ENCODE assay signal across 19 cellular contexts in genomic region chr10:82438277-82438676, GRCh38.
DNase-seq lines count a peak whose midpoint lies in the region; ATAC-seq lines count a peak whose summit lies in the region.
"Had no signal": no experiment of that assay in that cellular context is flagged by ENCODE, and none has a peak within 500 bp of the region (broad histone marks: within the 10 kb centered on the region; RNA-seq: fewer than 3 reads in every experiment).

No MANE protein-coding gene starts in this region.

- no peak overlapping the region for H3K23ac ChIP-seq in mesenchymal stem cell (ENCODE audit: low read length in 2 of 2)

- no peak overlapping the region for H2BK120ac ChIP-seq in mesenchymal stem cell (ENCODE audit: low read depth, low read length)

- no peak overlapping the region for H3K4me2 ChIP-seq in mesenchymal stem cell (ENCODE audit: low read length, poor library complexity, severe bottlenecking)
- H3K4me2 ChIP-seq: A549 had no signal

- H3K14ac ChIP-seq in mesenchymal stem cell (ENCODE audit: low read length in 2 of 2) = no peak overlapping the region

- H2AK5ac ChIP-seq in mesenchymal stem cell (ENCODE audit: low read length, severe bottlenecking) = no peak overlapping the region

- no peak overlapping the region for H3K4ac ChIP-seq in mesenchymal stem cell (ENCODE audit: low read depth in 1 of 2, low read length in 2 of 2)

- H3K4me3 ChIP-seq in SJCRH30 (no peak overlapping the region), mesenchymal stem cell (ENCODE audit: insufficient read depth in 1 of 2, low read depth in 1 of 2, low read length in 2 of 2) (no peak overlapping the region)
- H3K4me3 ChIP-seq: A549, MG63 had no signal

- 69% methylated on average over 1 of the region's 1 CpG for WGBS in mesenchymal stem cell

- no peak overlapping the region for H4K91ac ChIP-seq in mesenchymal stem cell (ENCODE audit: low read length)

- H3K27ac ChIP-seq in SJCRH30 (no peak overlapping the region), mesenchymal stem cell (ENCODE audit: low read length, poor library complexity, severe bottlenecking) (no peak overlapping the region)
- H3K27ac ChIP-seq: A549 had no signal

- no peak overlapping the region for H2BK12ac ChIP-seq in mesenchymal stem cell (ENCODE audit: low read length in 2 of 2)

- no peak overlapping the region for H3K9ac ChIP-seq in mesenchymal stem cell (ENCODE audit: low read length)

- no peak overlapping the region for H2BK5ac ChIP-seq in mesenchymal stem cell (ENCODE audit: low read depth, low read length, poor library complexity, severe bottlenecking)

- DNase-seq in ELF-1 (ENCODE audit: low read depth, low spot score) (peak; percentile 5), SJCRH30 (peak; percentile 13 to 32), mesenchymal stem cell (no peak), left lobe of liver (ENCODE audit: low spot score) (no peak), NCI-H1417 treated with DMSO at 0.1 percent for 48 hours (lab: John Stamatoyannopoulos, UW) (no peak)
- DNase-seq: Caco-2; CD4-positive, alpha-beta memory T cell; DMS153; H7; Kasumi-1; MG63; NCI-H1417; NCI-H187; NCI-H2107; NCI-H774 had no signal

- H3K36me3 ChIP-seq in SJCRH30 (no peaks in the 10 kb centered on the region), mesenchymal stem cell (ENCODE audit: control insufficient read depth in 1 of 2, insufficient read depth in 2 of 2, low read depth in 1 of 2, low read length in 2 of 2) (no peaks in the 10 kb centered on the region)
- H3K36me3 ChIP-seq: MG63 had no signal

- H3K18ac ChIP-seq in mesenchymal stem cell (ENCODE audit: low read depth in 1 of 2, low read length in 2 of 2) = no peak overlapping the region

- no peaks in the 10 kb centered on the region for H3K4me1 ChIP-seq in SJCRH30
- no peaks in the 10 kb centered on the region for H3K4me1 ChIP-seq in mesenchymal stem cell (ENCODE audit: control insufficient read depth, insufficient read depth, low read depth, low read length)
- H3K4me1 ChIP-seq: A549, Caco-2 had no signal

- no peak for ATAC-seq in GM21526 (IDR thresholded peaks at IDR 0.05; ENCODE audit: low FRiP score, unreplicated experiment)
- no peak for ATAC-seq in left lobe of liver
- ATAC-seq in GM21619 (IDR thresholded peaks at IDR 0.05; ENCODE audit: unreplicated experiment) = no peak
- ATAC-seq: A549, Right ventricle myocardium inferior had no signal

- no peaks in the 10 kb centered on the region for H3K79me1 ChIP-seq in mesenchymal stem cell (replicated peaks; ENCODE audit: low read length, poor library complexity, severe bottlenecking)

- no peaks in the 10 kb centered on the region for H3K27me3 ChIP-seq in SJCRH30
- no peaks in the 10 kb centered on the region for H3K27me3 ChIP-seq in mesenchymal stem cell (ENCODE audit: control insufficient read depth in 1 of 2, insufficient read depth in 1 of 2, low read length in 2 of 2)
- H3K27me3 ChIP-seq: MG63 had no signal

- H4K8ac ChIP-seq in mesenchymal stem cell (ENCODE audit: low read length) = no peak overlapping the region

- H2BK15ac ChIP-seq in mesenchymal stem cell (ENCODE audit: low read depth, poor library complexity, severe bottlenecking) = peak overlapping the region; percentile 7

- H2AFZ ChIP-seq in mesenchymal stem cell (ENCODE audit: low read depth, low read length) = no peak overlapping the region

- no peaks in the 10 kb centered on the region for H3K9me3 ChIP-seq in SJCRH30 (replicated peaks)
- H3K9me3 ChIP-seq in mesenchymal stem cell (ENCODE audit: control insufficient read depth, low read length) = peaks cover 23% of the 10 kb centered on the region
- H3K9me3 ChIP-seq: Caco-2, MG63 had no signal

Comparison
In these comparisons a context has a peak if more than half of its experiments do, and no peak if none do; other contexts are left out.
1. DNase-seq: peak in ELF-1 (single experiment) and SJCRH30 (2 of 2); none in mesenchymal stem cell (single experiment), left lobe of liver (single experiment) and NCI-H1417 treated with DMSO at 0.1 percent for 48 hours (single experiment).